Comparison of ENCODE assay signal across 12 cellular contexts in genomic region chr1:235307158-235308124, GRCh38. TPM values are rescaled to one million over a fixed set of nuclear protein-coding genes. Genes with fewer than 3 reads are reported as not detected.
DNase-seq lines count a peak whose midpoint lies in the region; ATAC-seq, FAIRE-seq and TF ChIP-seq lines count a peak whose summit lies in the region.
"Had no signal": no experiment of that assay in that cellular context is flagged by ENCODE, and none has a peak within 500 bp of the region (broad histone marks: within the 10 kb centered on the region; RNA-seq: fewer than 3 reads in every experiment).

No MANE protein-coding gene starts in this region.

- no peak overlapping the region for H2AFZ ChIP-seq in HepG2 (ENCODE audit: low read length)

- no peak for DNase-seq in right lobe of liver
- no peak for DNase-seq in HepG2 (ENCODE audit: low spot score)
- no peak for DNase-seq in T-cell
- peak; percentile 33 for DNase-seq in iris pigment epithelial cell (ENCODE audit: low read depth)
- no peak for DNase-seq in pons (ENCODE audit: low spot score)
- no peak for DNase-seq in ovary
- DNase-seq: activated CD4-positive, CD25-positive, alpha-beta regulatory T cell treated with anti-CD3 and anti-CD28 coated beads, Interleukin-2, amount 50 U/mL, for 72 hours; GF-D8; NCI-H1048 had no signal

- peak overlapping the region in 1 of 3 donors; percentile 52 for H3K4me3 Mint-ChIP-seq in T-cell
- no peak overlapping the region for H3K4me3 Mint-ChIP-seq in stimulated activated memory B cell treated with anti-CD40 and anti-IgM and Interleukin-4, amounts not matched to agents 10 μg/mL and 1 μg/mL and 100 μg/mL, for 72 hours

- H3K27me3 Mint-ChIP-seq in T-cell = no peaks in the 10 kb centered on the region
- no peaks in the 10 kb centered on the region for H3K27me3 Mint-ChIP-seq in stimulated activated memory B cell treated with anti-CD40 and anti-IgM and Interleukin-4, amounts not matched to agents 10 μg/mL and 1 μg/mL and 100 μg/mL, for 72 hours

- 80% methylated on average over 7 of the region's 7 CpGs for WGBS in right lobe of liver (ENCODE audit: insufficient coverage, low coverage, low lambda C conversion rate, missing lambda C conversion rate)
- WGBS in HepG2 (ENCODE audit: low lambda C conversion rate) = 94% methylated on average over 7 of the region's 7 CpGs
- WGBS in ovary, 3 donors = 81 to 87% (median 86%) methylated on average over 7 of the region's 7 CpGs

- peaks cover 68 to 76% (median 76%) of the 10 kb centered on the region in 3 donors for H3K4me1 Mint-ChIP-seq in T-cell
- H3K4me1 Mint-ChIP-seq in stimulated activated memory B cell treated with anti-CD40 and anti-IgM and Interleukin-4, amounts not matched to agents 10 μg/mL and 1 μg/mL and 100 μg/mL, for 72 hours = peaks cover 52% of the 10 kb centered on the region

- H3K27ac ChIP-seq in right lobe of liver = no peak overlapping the region
- no peak overlapping the region for H3K27ac ChIP-seq in HepG2 (ENCODE audit: extremely low read length, insufficient read depth, low read length)
- no peak overlapping the region for H3K27ac ChIP-seq in ovary
- H3K27ac ChIP-seq: C4-2B had no signal

- intact Hi-C loops in right lobe of liver (cut with DNase I) (no loop called here), HepG2 (cut with micrococcal nuclease; ENCODE audit: unreplicated experiment) (no loop called here), ovary (cut with DNase I) (no loop called here)

- H3K9me3 ChIP-seq in right lobe of liver (no peaks in the 10 kb centered on the region), HepG2 (ENCODE audit: low read length) (no peaks in the 10 kb centered on the region), ovary (no peaks in the 10 kb centered on the region)

- H4K20me1 ChIP-seq in HepG2 (ENCODE audit: insufficient read depth, low read length) = peaks cover 54% of the 10 kb centered on the region

- H3K4me3 ChIP-seq in right lobe of liver = no peak overlapping the region
- H3K4me3 ChIP-seq in HepG2 (replicated peaks in 1 of 3; ENCODE audit: insufficient read depth in 1 of 3, low read depth in 2 of 3, low read length in 3 of 3) = no peak overlapping the region
- H3K4me3 ChIP-seq in ovary = no peak overlapping the region

- TF ChIP-seq POLR2A in right lobe of liver (IDR thresholded peaks at IDR 0.05) = no peak
- no peak for TF ChIP-seq POLR2A in HepG2 (IDR thresholded peaks at IDR 0.05; ENCODE audit: insufficient read depth in 1 of 2, low read depth in 2 of 2, low read length in 2 of 2)
- no peak for TF ChIP-seq POLR2A in ovary (IDR thresholded peaks at IDR 0.05)

- H3K4me1 ChIP-seq in right lobe of liver (peaks cover 0 to 22% (median 0%) of the 10 kb centered on the region in 4 donors), HepG2 (ENCODE audit: insufficient read depth, low read length) (peaks cover 43% of the 10 kb centered on the region), ovary (ENCODE audit: insufficient read depth) (peaks cover 12% of the 10 kb centered on the region)

- TF ChIP-seq CTCF in right lobe of liver (IDR thresholded peaks at IDR 0.05) = no peak
- TF ChIP-seq CTCF in HepG2 (CRISPR knock-in tag; IDR thresholded peaks at IDR 0.05) = no peak
- no peak for TF ChIP-seq CTCF in ovary (IDR thresholded peaks at IDR 0.05)

- no peak overlapping the region for H3K4me2 ChIP-seq in HepG2 (ENCODE audit: low read depth, low read length)

- H3K79me2 ChIP-seq in HepG2 (ENCODE audit: insufficient read depth, low read length) = peaks cover 81% of the 10 kb centered on the region

- H3K27ac Mint-ChIP-seq in T-cell = peak overlapping the region; percentile 72 to 80
- H3K27ac Mint-ChIP-seq in stimulated activated memory B cell treated with anti-CD40 and anti-IgM and Interleukin-4, amounts not matched to agents 10 μg/mL and 1 μg/mL and 100 μg/mL, for 72 hours = peak overlapping the region; percentile 47

- in situ Hi-C loops in HepG2 (cut with HindIII; ENCODE audit: extremely low pct_ligation_motif_present, low pct_unique_long_range_greater_than_20kb) = no loop called here

- CTCF ChIA-PET in HepG2 (lab: Yijun Ruan, JAX; ENCODE audit: low intra/inter-chr PET ratio, low total read pairs) = no interaction called here
- CTCF ChIA-PET in T-cell (lab: Charles Lee) = interaction anchor here (0.6 to 1.5 kb wide), 6 partner anchors 21 to 724 kb away, joined by 3 to 5 read pairs (median 3); partner anchors contain the start of genes ARID4B (in 1 of the 2) and GGPS1 (in 1 of the 2)

- FAIRE-seq in HepG2 (lab: Jason Lieb, UNC) = no peak

- H3K9ac ChIP-seq in HepG2 (ENCODE audit: insufficient read depth, low read depth, low read length) = no peak overlapping the region

- H3K27me3 ChIP-seq in right lobe of liver = no peaks in the 10 kb centered on the region
- no peaks in the 10 kb centered on the region for H3K27me3 ChIP-seq in HepG2 (ENCODE audit: control insufficient read depth in 1 of 2, insufficient read depth in 2 of 2, low read length in 2 of 2)
- H3K27me3 ChIP-seq in ovary = no peaks in the 10 kb centered on the region

- BruUV-seq in HepG2 (replicated peaks; lab: Mats Ljungman, UMichigan) = no TSS peak

- H3K36me3 Mint-ChIP-seq in T-cell = peaks cover 3% of the 10 kb centered on the region
- H3K36me3 Mint-ChIP-seq in stimulated activated memory B cell treated with anti-CD40 and anti-IgM and Interleukin-4, amounts not matched to agents 10 μg/mL and 1 μg/mL and 100 μg/mL, for 72 hours = peaks cover 22% of the 10 kb centered on the region

- ATAC-seq in right lobe of liver = peak; percentile 16 to 71 (median 42)
- ATAC-seq in HepG2 = no peak
- no peak for ATAC-seq in T-cell (replicated peaks in 1 of 4)
- ATAC-seq in stimulated activated memory B cell treated with anti-CD40 and anti-IgM and Interleukin-4, amounts not matched to agents 10 μg/mL and 1 μg/mL and 100 μg/mL, for 72 hours = no peak
- ATAC-seq in GM18517 (IDR thresholded peaks at IDR 0.05; ENCODE audit: unreplicated experiment) = no peak

- no peaks in the 10 kb centered on the region for H3K9me3 Mint-ChIP-seq in T-cell
- H3K9me3 Mint-ChIP-seq in stimulated activated memory B cell treated with anti-CD40 and anti-IgM and Interleukin-4, amounts not matched to agents 10 μg/mL and 1 μg/mL and 100 μg/mL, for 72 hours = no peaks in the 10 kb centered on the region

- H3K36me3 ChIP-seq in right lobe of liver (no peaks in the 10 kb centered on the region), HepG2 (replicated peaks in 1 of 2; ENCODE audit: control insufficient read depth in 1 of 2, insufficient read depth in 2 of 2, low read length in 2 of 2) (peaks cover 1 to 5% of the 10 kb centered on the region in 2 experiments; a peak in 1 of 5 replicates), ovary (no peaks in the 10 kb centered on the region)

- no peak for TF ChIP-seq EP300 in HepG2 (IDR thresholded peaks at IDR 0.05; ENCODE audit: low read depth in 2 of 2, low read length in 2 of 2)
- no peak for TF ChIP-seq EP300 in HepG2 (CRISPR knock-in tag; IDR thresholded peaks at IDR 0.05; ENCODE audit: borderline replicate concordance)
- TF ChIP-seq EP300 in ovary (IDR thresholded peaks at IDR 0.05) = no peak

- no peak for TF ChIP-seq RAD21 in HepG2 (CRISPR knock-in tag; IDR thresholded peaks at IDR 0.05)

- POLR2A ChIA-PET in HepG2 (lab: Yijun Ruan, JAX) (no interaction called here), T-cell (lab: Charles Lee) (interaction anchor here (0.6 to 1.9 kb wide), 8 partner anchors 9 to 174 kb away, joined by 3 to 7 read pairs (median 3); no protein-coding TSS in a partner anchor)

RNA-seq across cellular contexts. Expression of gene ARID4B, which starts 20.5 kb away (rescaled TPM):
- 10 to 100 TPM in 4 of 6 experiments, 1 to 10 TPM in 2; 8.0 to 16.2 (median 11.4) TPM for total RNA-seq in right lobe of liver
- 24.6 and 26.9 TPM in 2 replicates for total RNA-seq in HepG2 (2016; rRNA removed; fragmentation: Illumina TruSeq; extraction: Trizol)
- 3.6 and 6.4 TPM in 2 replicates for total RNA-seq in HepG2 (2016; cell fraction: cytosol; rRNA removed; fragmentation: Illumina TruSeq; extraction: Trizol; ENCODE audit: low read depth)
- 25.3 and 26.7 TPM in 2 replicates for total RNA-seq in HepG2 (2016; cell fraction: insoluble cytoplasmic fraction; rRNA removed; fragmentation: Illumina TruSeq; extraction: Trizol)
- 6.4 and 8.2 TPM in 2 replicates for total RNA-seq in HepG2 (2016; cell fraction: membrane; rRNA removed; fragmentation: Illumina TruSeq; extraction: Trizol)
- total RNA-seq in HepG2 (2016; cell fraction: nucleus; rRNA removed; fragmentation: Illumina TruSeq; extraction: Trizol) = 40.1 and 45.0 TPM in 2 replicates
- 7.2 and 9.7 TPM in 2 replicates for polyA plus RNA-seq in HepG2 (2011; rRNA removed)
- polyA plus RNA-seq in HepG2 (2011; cell fraction: cytosol; rRNA removed) = 3.3 and 4.4 TPM in 2 replicates
- polyA plus RNA-seq in HepG2 (2011; cell fraction: nucleus; rRNA removed) = 12.9 and 13.1 TPM in 2 replicates
- polyA plus RNA-seq in HepG2 (2012) = 13.4 and 18.5 TPM in 2 replicates
- 0.25 and 0.27 TPM in 2 replicates for polyA plus RNA-seq in HepG2 (2016; cell fraction: cytosol; fragmentation: Illumina TruSeq; extraction: Trizol; ENCODE audit: low read depth)
- polyA plus RNA-seq in HepG2 (2016; cell fraction: insoluble cytoplasmic fraction; fragmentation: Illumina TruSeq; extraction: Trizol; ENCODE audit: low read depth) = 14.8 and 15.4 TPM in 2 replicates
- polyA plus RNA-seq in HepG2 (2016; cell fraction: membrane; fragmentation: Illumina TruSeq; extraction: Trizol; ENCODE audit: low read depth) = 0.92 and 0.98 TPM in 2 replicates
- 30.0 and 32.3 TPM in 2 replicates for polyA plus RNA-seq in HepG2 (2016; cell fraction: nucleus; fragmentation: Illumina TruSeq; extraction: Trizol; ENCODE audit: insufficient read depth, low read depth)
- polyA minus RNA-seq in HepG2 (2011; rRNA and poly(A)+ RNA removed; ENCODE audit: low replicate concordance) = 9.7 and 16.5 TPM in 2 replicates
- polyA minus RNA-seq in HepG2 (2011; cell fraction: cytosol; rRNA and poly(A)+ RNA removed) = 10.8 and 14.8 TPM in 2 replicates
- polyA minus RNA-seq in HepG2 (2011; cell fraction: nucleus; rRNA and poly(A)+ RNA removed) = 73.5 and 86.1 TPM in 2 replicates
- 100 to 1,000 TPM in 2 of 5 donors, 10 to 100 TPM in 3; 70.4 to 151 (median 79.1) TPM for total RNA-seq in T-cell
- total RNA-seq in ovary = 10 to 100 TPM; 35.4 to 52.0 (median 44.6) TPM
- polyA plus RNA-seq in ovary = 10 to 100 TPM; 19.6 to 22.5 TPM

RNA-seq across cellular contexts. Expression of gene GGPS1, which starts 20.9 kb away (rescaled TPM):
- total RNA-seq in right lobe of liver (10 to 100 TPM in 4 of 6 experiments, 1 to 10 TPM in 2; 7.8 to 12.1 (median 10.6) TPM), HepG2 (2016; rRNA removed; fragmentation: Illumina TruSeq; extraction: Trizol) (42.6 and 59.1 TPM in 2 replicates), T-cell (10 to 100 TPM; 32.2 to 44.0 (median 39.8) TPM), ovary (10 to 100 TPM; 15.3 to 42.4 (median 31.7) TPM)
- 21.5 and 21.8 TPM in 2 replicates for total RNA-seq in HepG2 (2016; cell fraction: cytosol; rRNA removed; fragmentation: Illumina TruSeq; extraction: Trizol; ENCODE audit: low read depth)
- 38.1 and 62.2 TPM in 2 replicates for total RNA-seq in HepG2 (2016; cell fraction: insoluble cytoplasmic fraction; rRNA removed; fragmentation: Illumina TruSeq; extraction: Trizol)
- total RNA-seq in HepG2 (2016; cell fraction: membrane; rRNA removed; fragmentation: Illumina TruSeq; extraction: Trizol) = 37.1 and 44.7 TPM in 2 replicates
- total RNA-seq in HepG2 (2016; cell fraction: nucleus; rRNA removed; fragmentation: Illumina TruSeq; extraction: Trizol) = 11.9 and 16.2 TPM in 2 replicates
- polyA plus RNA-seq in HepG2 (2011; rRNA removed) (25.8 and 28.8 TPM in 2 replicates), ovary (10 to 100 TPM; 21.1 to 31.8 TPM)
- 12.9 and 22.2 TPM in 2 replicates for polyA plus RNA-seq in HepG2 (2011; cell fraction: cytosol; rRNA removed)
- 4.4 and 11.2 TPM in 2 replicates for polyA plus RNA-seq in HepG2 (2011; cell fraction: nucleus; rRNA removed)
- polyA plus RNA-seq in HepG2 (2012) = 30.9 and 36.8 TPM in 2 replicates
- polyA plus RNA-seq in HepG2 (2016; cell fraction: cytosol; fragmentation: Illumina TruSeq; extraction: Trizol; ENCODE audit: low read depth) = 11.2 and 11.4 TPM in 2 replicates
- 59.2 and 60.3 TPM in 2 replicates for polyA plus RNA-seq in HepG2 (2016; cell fraction: insoluble cytoplasmic fraction; fragmentation: Illumina TruSeq; extraction: Trizol; ENCODE audit: low read depth)
- polyA plus RNA-seq in HepG2 (2016; cell fraction: membrane; fragmentation: Illumina TruSeq; extraction: Trizol; ENCODE audit: low read depth) = 29.1 and 29.2 TPM in 2 replicates
- polyA plus RNA-seq in HepG2 (2016; cell fraction: nucleus; fragmentation: Illumina TruSeq; extraction: Trizol; ENCODE audit: insufficient read depth, low read depth) = 24.5 and 28.8 TPM in 2 replicates
- polyA minus RNA-seq in HepG2 (2011; rRNA and poly(A)+ RNA removed; ENCODE audit: low replicate concordance) = 17.0 and 17.9 TPM in 2 replicates
- polyA minus RNA-seq in HepG2 (2011; cell fraction: cytosol; rRNA and poly(A)+ RNA removed) = 15.0 and 19.9 TPM in 2 replicates
- polyA minus RNA-seq in HepG2 (2011; cell fraction: nucleus; rRNA and poly(A)+ RNA removed) = 11.3 and 17.7 TPM in 2 replicates

RNA-seq across cellular contexts. Expression of gene TBCE, which starts 59.8 kb away (rescaled TPM):
- total RNA-seq in right lobe of liver (10 to 100 TPM; 11.2 to 16.6 (median 13.3) TPM), HepG2 (2016; rRNA removed; fragmentation: Illumina TruSeq; extraction: Trizol) (25.6 and 33.0 TPM in 2 replicates), T-cell (10 to 100 TPM; 15.6 to 21.5 (median 18.6) TPM), ovary (10 to 100 TPM; 11.8 to 25.5 (median 22.8) TPM)
- 14.7 and 15.8 TPM in 2 replicates for total RNA-seq in HepG2 (2016; cell fraction: cytosol; rRNA removed; fragmentation: Illumina TruSeq; extraction: Trizol; ENCODE audit: low read depth)
- total RNA-seq in HepG2 (2016; cell fraction: insoluble cytoplasmic fraction; rRNA removed; fragmentation: Illumina TruSeq; extraction: Trizol) = 26.3 and 39.6 TPM in 2 replicates
- total RNA-seq in HepG2 (2016; cell fraction: membrane; rRNA removed; fragmentation: Illumina TruSeq; extraction: Trizol) = 11.4 and 12.5 TPM in 2 replicates
- 21.0 and 25.5 TPM in 2 replicates for total RNA-seq in HepG2 (2016; cell fraction: nucleus; rRNA removed; fragmentation: Illumina TruSeq; extraction: Trizol)
- polyA plus RNA-seq in HepG2 (2011; rRNA removed) (24.4 and 31.1 TPM in 2 replicates), ovary (10 to 100 TPM; 13.7 to 22.9 TPM)
- 15.6 and 21.0 TPM in 2 replicates for polyA plus RNA-seq in HepG2 (2011; cell fraction: cytosol; rRNA removed)
- polyA plus RNA-seq in HepG2 (2011; cell fraction: nucleus; rRNA removed) = 26.3 and 27.5 TPM in 2 replicates
- polyA plus RNA-seq in HepG2 (2012) = 35.3 and 48.1 TPM in 2 replicates
- 5.5 and 5.9 TPM in 2 replicates for polyA plus RNA-seq in HepG2 (2016; cell fraction: cytosol; fragmentation: Illumina TruSeq; extraction: Trizol; ENCODE audit: low read depth)
- polyA plus RNA-seq in HepG2 (2016; cell fraction: insoluble cytoplasmic fraction; fragmentation: Illumina TruSeq; extraction: Trizol; ENCODE audit: low read depth) = 33.2 and 36.2 TPM in 2 replicates
- 7.0 and 7.4 TPM in 2 replicates for polyA plus RNA-seq in HepG2 (2016; cell fraction: membrane; fragmentation: Illumina TruSeq; extraction: Trizol; ENCODE audit: low read depth)
- 60.6 and 63.9 TPM in 2 replicates for polyA plus RNA-seq in HepG2 (2016; cell fraction: nucleus; fragmentation: Illumina TruSeq; extraction: Trizol; ENCODE audit: insufficient read depth, low read depth)
- polyA minus RNA-seq in HepG2 (2011; rRNA and poly(A)+ RNA removed; ENCODE audit: low replicate concordance) = 9.1 and 14.9 TPM in 2 replicates
- 13.1 and 16.3 TPM in 2 replicates for polyA minus RNA-seq in HepG2 (2011; cell fraction: cytosol; rRNA and poly(A)+ RNA removed)
- 44.9 and 47.3 TPM in 2 replicates for polyA minus RNA-seq in HepG2 (2011; cell fraction: nucleus; rRNA and poly(A)+ RNA removed)

Comparison
In these comparisons a context has a peak if more than half of its experiments do, and no peak if none do; other contexts are left out.
1. ATAC-seq: peak in right lobe of liver (4 of 4); none in HepG2 (single experiment), T-cell (0 of 4), stimulated activated memory B cell treated with anti-CD40 and anti-IgM and Interleukin-4, amounts not matched to agents 10 μg/mL and 1 μg/mL and 100 μg/mL, for 72 hours (single experiment) and GM18517 (single experiment).